ENCODE assay signal across 2 cellular contexts in genomic region chr1:45345014-45345413, GRCh38.
A peak's percentile ranks its signal among the peaks of the same experiment; 100 is the strongest.
TF ChIP-seq lines count a peak whose summit lies in the region.

No MANE protein-coding gene starts in this region.

TF ChIP-seq in HepG2, 621 proteins besides CTCF, POLR2A, EP300 and RAD21:
- no peak for TF ChIP-seq FOXK1 (CRISPR knock-in tag; IDR thresholded peaks at IDR 0.05; ENCODE audit: borderline replicate concordance, low read depth)
- peak; percentile 85 for TF ChIP-seq AGO2 (optimal IDR thresholded peaks at IDR 0.05; ENCODE audit: low read depth, low read length)

TF ChIP-seq in K562, 482 proteins besides CTCF, POLR2A, EP300 and RAD21:
- TF ChIP-seq RBM22 (IDR thresholded peaks at IDR 0.05; ENCODE audit: low read depth, low read length, poor library complexity, severe bottlenecking) (peak; percentile 57), HINFP (tag; conservative IDR thresholded peaks at IDR 0.05; ENCODE audit: low read depth) (no peak), RBM34 (IDR thresholded peaks at IDR 0.05; ENCODE audit: borderline replicate concordance, insufficient read depth, low read length) (no peak), POLR2AphosphoS2 (IDR thresholded peaks at IDR 0.05; ENCODE audit: low read length) (no peak), RBFOX2 (IDR thresholded peaks at IDR 0.05; ENCODE audit: low read depth, low read length) (peak; percentile 69), KDM5B (IDR thresholded peaks at IDR 0.05; ENCODE audit: insufficient replicate concordance, low read depth, low read length) (peak; percentile 9), POLR2G (IDR thresholded peaks at IDR 0.05; ENCODE audit: low read depth, low read length) (peak; percentile 64), SNAPC5 (CRISPR knock-in tag; IDR thresholded peaks at IDR 0.05) (no peak), NELFE (IDR thresholded peaks at IDR 0.05; ENCODE audit: insufficient read depth, insufficient read length) (no peak)
